In the genomic region with DNA sequence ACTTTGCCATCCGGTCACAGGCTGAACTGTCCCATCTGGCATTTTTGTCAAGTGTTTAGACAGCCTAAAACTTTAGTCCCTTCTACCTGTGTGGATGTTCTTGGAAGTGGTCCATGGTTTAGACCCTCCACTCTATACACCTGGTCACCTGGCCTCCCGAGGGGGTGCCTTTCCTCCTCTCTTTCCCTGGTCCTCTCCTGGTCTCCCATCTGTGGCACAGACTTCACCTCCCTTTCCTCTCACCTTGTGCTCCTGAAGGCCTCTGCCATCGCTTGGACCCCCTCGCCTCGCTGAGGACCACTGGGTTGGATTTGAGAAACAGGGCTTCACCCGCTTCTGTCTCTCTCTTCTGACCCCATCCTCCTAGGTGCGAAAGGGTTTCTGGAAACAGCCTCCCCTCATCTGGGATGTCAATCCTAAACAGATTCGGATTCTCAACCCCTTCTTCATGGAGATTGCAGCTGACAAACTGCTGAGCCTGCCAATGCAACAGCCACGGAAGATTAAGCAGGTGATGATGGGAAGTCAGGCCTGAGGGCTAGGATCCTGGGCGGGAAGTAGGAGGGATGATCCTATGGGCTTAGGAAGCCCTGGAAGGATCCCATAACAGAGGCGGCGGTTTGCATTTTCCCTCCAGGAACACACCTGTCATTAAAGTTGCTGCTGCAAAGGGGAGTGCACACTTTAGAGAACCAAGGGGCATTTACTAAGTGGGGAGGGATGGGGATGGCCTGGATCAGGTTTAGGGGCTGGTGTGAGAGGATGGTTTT, we compare ENCODE assay signal across 18 cellular contexts.
"Had no signal": no experiment of that assay in that cellular context is flagged by ENCODE, and none has a peak within 500 bp of the region (broad histone marks: within the 10 kb centered on the region; RNA-seq: fewer than 3 reads in every experiment).

No MANE protein-coding gene starts in this region.

- H3K9me3 ChIP-seq: adrenal gland, lower lobe of right lung, upper lobe of right lung had no signal

- H3K4me1 Mint-ChIP-seq: stimulated activated naive CD8-positive, alpha-beta T cell treated with anti-CD3 and anti-CD28 coated beads, Interleukin-15, amount 100 ng/mL, for 72 hours had no signal

- H2AFZ ChIP-seq: hepatocyte had no signal

- H3K9me3 Mint-ChIP-seq: activated naive CD4-positive, alpha-beta T cell treated with anti-CD3 and anti-CD28 coated beads, Interleukin-2, amount 50 U/mL, for 72 hours; dendritic cell treated with granulocyte-macrophage colony-stimulating factor and Interleukin-4, amounts not matched to agents 40 ng/mL and 50 ng/mL, for 4 days; natural killer cell; stimulated activated naive CD8-positive, alpha-beta T cell treated with anti-CD3 and anti-CD28 coated beads, Interleukin-15, amount 100 ng/mL, for 72 hours; T-helper 1 cell treated with Interleukin-12 subunit alpha and Interleukin-12 subunit beta and Interleukin-4 antibody, amounts not matched to agents 30 μg/mL and 1 μg/mL, for 36 hours; WTC11 had no signal

- H3K79me2 ChIP-seq: hepatocyte had no signal

- H3K36me3 Mint-ChIP-seq: activated naive CD4-positive, alpha-beta T cell treated with anti-CD3 and anti-CD28 coated beads, Interleukin-2, amount 50 U/mL, for 72 hours had no signal

- H3K27me3 ChIP-seq: adrenal gland, hepatocyte, upper lobe of right lung had no signal

- ATAC-seq: activated naive CD4-positive, alpha-beta T cell treated with anti-CD3 and anti-CD28 coated beads, Interleukin-2, amount 50 U/mL, for 72 hours; left cardiac atrium; lower lobe of right lung; natural killer cell; stimulated activated naive CD8-positive, alpha-beta T cell treated with anti-CD3 and anti-CD28 coated beads, Interleukin-15, amount 100 ng/mL, for 72 hours; upper lobe of right lung; WTC11 had no signal

- H3K4me2 ChIP-seq: hepatocyte had no signal

- H3K27me3 Mint-ChIP-seq: dendritic cell treated with granulocyte-macrophage colony-stimulating factor and Interleukin-4, amounts not matched to agents 40 ng/mL and 50 ng/mL, for 4 days; progenitor cell of endocrine pancreas; stimulated activated naive CD8-positive, alpha-beta T cell treated with anti-CD3 and anti-CD28 coated beads, Interleukin-15, amount 100 ng/mL, for 72 hours had no signal

- H3K27ac Mint-ChIP-seq: dendritic cell treated with granulocyte-macrophage colony-stimulating factor and Interleukin-4, amounts not matched to agents 40 ng/mL and 50 ng/mL, for 4 days; progenitor cell of endocrine pancreas; T-helper 1 cell treated with Interleukin-12 subunit alpha and Interleukin-12 subunit beta and Interleukin-4 antibody, amounts not matched to agents 30 μg/mL and 1 μg/mL, for 36 hours; WTC11 had no signal

- H3K27ac ChIP-seq: hepatocyte, upper lobe of right lung had no signal

- H3K4me3 ChIP-seq: adrenal gland, hepatocyte, lower lobe of right lung, upper lobe of right lung had no signal

- DNase-seq: activated CD4-positive, alpha-beta T cell treated with anti-CD3 and anti-CD28 coated beads for 4 hours; activated CD8-positive, alpha-beta memory T cell treated with anti-CD3 and anti-CD28 coated beads, Interleukin-2, amount 50 U/mL, for 48 hours; activated effector memory CD4-positive, alpha-beta T cell treated with anti-CD3 and anti-CD28 coated beads, Interleukin-2, amount 50 U/mL, for 16 hours; activated T-cell treated with anti-CD3 and anti-CD28 coated beads, Interleukin-2, amount 50 U/mL, for 48 hours; adrenal gland; effector CD8-positive, alpha-beta T cell; left cardiac atrium; lower lobe of right lung; natural killer cell; nucleus accumbens; stimulated activated naive CD8-positive, alpha-beta T cell treated with anti-CD3 and anti-CD28 coated beads, Interleukin-15, amount 100 ng/mL, for 72 hours; upper lobe of right lung had no signal

- H3K4me3 Mint-ChIP-seq: dendritic cell treated with granulocyte-macrophage colony-stimulating factor and Interleukin-4, amounts not matched to agents 40 ng/mL and 50 ng/mL, for 4 days; natural killer cell; stimulated activated naive CD8-positive, alpha-beta T cell treated with anti-CD3 and anti-CD28 coated beads, Interleukin-15, amount 100 ng/mL, for 72 hours; T-helper 1 cell treated with Interleukin-12 subunit alpha and Interleukin-12 subunit beta and Interleukin-4 antibody, amounts not matched to agents 30 μg/mL and 1 μg/mL, for 36 hours; WTC11 had no signal
